ENCODE assay signal across 9 cellular contexts in the genomic region with DNA sequence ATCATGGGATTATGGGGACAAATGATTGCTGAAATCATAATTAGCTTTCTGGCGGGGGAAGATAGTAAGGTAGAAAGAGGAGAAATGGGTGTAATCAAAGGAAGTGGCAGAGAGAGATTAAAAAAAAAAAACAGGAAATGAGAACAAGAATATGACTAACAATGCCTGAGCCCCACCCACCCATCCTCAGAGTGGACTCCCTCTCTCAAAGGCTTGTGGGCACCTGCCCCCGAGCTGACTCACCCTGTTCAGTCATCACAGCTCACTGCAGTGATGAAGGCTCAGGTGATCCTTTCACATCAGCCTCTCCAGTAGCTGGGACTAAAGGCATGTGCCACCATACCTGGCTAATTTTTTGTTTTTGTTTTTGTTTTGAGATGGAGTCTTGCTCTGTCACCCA. TPM values are rescaled to one million over a fixed set of nuclear protein-coding genes. Genes with fewer than 3 reads are reported as not detected.
DNase-seq lines count a peak whose midpoint lies in the region; ATAC-seq and TF ChIP-seq lines count a peak whose summit lies in the region.
"Had no signal": no experiment of that assay in that cellular context is flagged by ENCODE, and none has a peak within 500 bp of the region (broad histone marks: within the 10 kb centered on the region; RNA-seq: fewer than 3 reads in every experiment).

No MANE protein-coding gene starts in this region.

- no peaks in the 10 kb centered on the region for H3K27me3 Mint-ChIP-seq in activated CD8-positive, alpha-beta T cell treated with anti-CD3 and anti-CD28 coated beads for 36 hours

- peak overlapping the region in 16 of 21 experiments; percentile 32 to 86 (median 66) for H3K27ac ChIP-seq in skin epidermis
- H3K27ac ChIP-seq: 22Rv1 had no signal

- no peak overlapping the region for H3K4me3 ChIP-seq in epithelial cell of esophagus (ENCODE audit: low read length)
- no peak overlapping the region for H3K4me3 ChIP-seq in skin epidermis

- H3K36me3 Mint-ChIP-seq in activated CD8-positive, alpha-beta T cell treated with anti-CD3 and anti-CD28 coated beads for 36 hours (ENCODE audit: low read depth) = peaks cover 31% of the 10 kb centered on the region

- H3K9me3 Mint-ChIP-seq in activated CD8-positive, alpha-beta T cell treated with anti-CD3 and anti-CD28 coated beads for 36 hours = peaks cover 8% of the 10 kb centered on the region

- POLR2A ChIA-PET in activated CD8-positive, alpha-beta T cell treated with anti-CD3 and anti-CD28 coated beads for 36 hours (lab: Charles Lee) = interaction anchor here (0.6 to 2.9 kb wide), 5 partner anchors 23 to 97 kb away, joined by 3 to 13 read pairs (median 5); a partner anchor contains a TSS

- H3K4me1 Mint-ChIP-seq in activated CD8-positive, alpha-beta T cell treated with anti-CD3 and anti-CD28 coated beads for 36 hours (ENCODE audit: low read depth) = peaks cover 62% of the 10 kb centered on the region

- CTCF ChIA-PET in activated CD8-positive, alpha-beta T cell treated with anti-CD3 and anti-CD28 coated beads for 36 hours (lab: Charles Lee) = interaction anchor here (0.8 to 7.3 kb wide), 7 partner anchors 26 to 122 kb away, joined by 3 to 103 read pairs (median 3); a partner anchor contains a TSS

- peak overlapping the region; percentile 46 for H3K4me3 Mint-ChIP-seq in activated CD8-positive, alpha-beta T cell treated with anti-CD3 and anti-CD28 coated beads for 36 hours

- peak; percentile 85 for ATAC-seq in HG02840 (IDR thresholded peaks at IDR 0.05; ENCODE audit: low FRiP score, unreplicated experiment)
- ATAC-seq in activated CD8-positive, alpha-beta T cell treated with anti-CD3 and anti-CD28 coated beads for 36 hours = peak; percentile 99

- DNase-seq in DMS79 treated with DMSO at 0.1 percent for 48 hours (lab: John Stamatoyannopoulos, UW) = peak; percentile 2
- DNase-seq in DMS79 (lab: John Stamatoyannopoulos, UW) = no peak
- DNase-seq in NCI-H460 (ENCODE audit: extremely low read depth, low read depth) = peak; percentile 33
- peak; percentile 98 for DNase-seq in activated CD8-positive, alpha-beta T cell treated with anti-CD3 and anti-CD28 coated beads for 36 hours
- peak; percentile 100 for DNase-seq in epithelial cell of esophagus (ENCODE audit: low read depth)
- DNase-seq in C1 segment of cervical spinal cord (lab: John Stamatoyannopoulos, UW) = no peak

- peak overlapping the region; percentile 97 for H3K27ac Mint-ChIP-seq in activated CD8-positive, alpha-beta T cell treated with anti-CD3 and anti-CD28 coated beads for 36 hours

- intact Hi-C loops in activated CD8-positive, alpha-beta T cell treated with anti-CD3 and anti-CD28 coated beads for 36 hours (cut with micrococcal nuclease) = loop anchor here (2.0 kb wide), 1 partner anchor 27 kb away; a partner anchor contains a TSS

- TF ChIP-seq CTCF in activated CD8-positive, alpha-beta T cell treated with anti-CD3 and anti-CD28 coated beads for 36 hours (IDR thresholded peaks at IDR 0.05) = no peak
- TF ChIP-seq CTCF in epithelial cell of esophagus (IDR thresholded peaks at IDR 0.05; ENCODE audit: insufficient read depth, low read depth, low read length, missing control alignments) = no peak

RNA-seq across cellular contexts. Expression of a gene that starts 26.4 kb away (rescaled TPM):
- total RNA-seq in NCI-H460 (2014; rRNA removed; shearing (Covaris generic)) = 3,373 and 3,747 TPM in 2 replicates
- 1,963 and 2,051 TPM in 2 replicates for polyA plus RNA-seq in NCI-H460 (2014; cell fraction: nucleus; rRNA removed)
- total RNA-seq in activated CD8-positive, alpha-beta T cell treated with anti-CD3 and anti-CD28 coated beads for 36 hours = 1,000 to 10,000 TPM; 3,533 to 3,563 TPM

RNA-seq across cellular contexts. Expression of a gene that starts 50.8 kb away (rescaled TPM):
- 10.7 and 11.6 TPM in 2 replicates for total RNA-seq in NCI-H460 (2014; rRNA removed; shearing (Covaris generic))
- polyA plus RNA-seq in NCI-H460 (2014; cell fraction: nucleus; rRNA removed) = 3.1 and 4.6 TPM in 2 replicates
- 10 to 100 TPM; 18.9 to 21.2 TPM for total RNA-seq in activated CD8-positive, alpha-beta T cell treated with anti-CD3 and anti-CD28 coated beads for 36 hours

Comparison
In these comparisons a context has a peak if more than half of its experiments do, and no peak if none do; other contexts are left out.
1. DNase-seq: peak in DMS79 treated with DMSO at 0.1 percent for 48 hours (single experiment), NCI-H460 (single experiment), activated CD8-positive, alpha-beta T cell treated with anti-CD3 and anti-CD28 coated beads for 36 hours (single experiment) and epithelial cell of esophagus (single experiment); none in DMS79 (single experiment) and C1 segment of cervical spinal cord (0 of 14).